ENCODE assay signal across 14 cellular contexts in genomic region chr6:140320799-140321099, GRCh38.
DNase-seq lines count a peak whose midpoint lies in the region; ATAC-seq and TF ChIP-seq lines count a peak whose summit lies in the region.
"Had no signal": no experiment of that assay in that cellular context is flagged by ENCODE, and none has a peak within 500 bp of the region (broad histone marks: within the 10 kb centered on the region; RNA-seq: fewer than 3 reads in every experiment).

No MANE protein-coding gene starts in this region.

- DNase-seq in Ammon's horn (ENCODE audit: low spot score) (peak; percentile 18), Kasumi-1 (lab: John Stamatoyannopoulos, UW) (peak; percentile 77 to 81), Right ventricle myocardium superior (no peak), nephron progenitor cell (no peak), iPS-NIHi7 (ENCODE audit: extremely low spot score) (no peak), RKO (ENCODE audit: low spot score) (no peak)
- DNase-seq in activated CD4-positive, alpha-beta T cell treated with anti-CD3 and anti-CD28 coated beads, Interleukin-2, amount 50 U/mL, for 1 hour, result no peak
- DNase-seq: activated CD4-positive, alpha-beta memory T cell treated with anti-CD3 and anti-CD28 coated beads, Interleukin-2, amount 10 ng/mL, durations not matched to agents 7 days and 5 days; activated naive CD8-positive, alpha-beta T cell treated with anti-CD3 and anti-CD28 coated beads, Interleukin-2, amount 10 ng/mL, durations not matched to agents 7 days and 5 days; effector CD8-positive, alpha-beta T cell; NCI-H1436 treated with DMSO at 0.1 percent for 48 hours; NCI-H2227 treated with DMSO at 0.1 percent for 48 hours; substantia nigra had no signal

- H3K27ac Mint-ChIP-seq in nephron progenitor cell, result peak overlapping the region; percentile 65
- H3K27ac Mint-ChIP-seq: activated CD4-positive, alpha-beta memory T cell treated with anti-CD3 and anti-CD28 coated beads, Interleukin-2, amount 10 ng/mL, durations not matched to agents 7 days and 5 days; activated naive CD8-positive, alpha-beta T cell treated with anti-CD3 and anti-CD28 coated beads, Interleukin-2, amount 10 ng/mL, durations not matched to agents 7 days and 5 days had no signal

- intact Hi-C loops in Right ventricle myocardium superior (cut with DNase I), result no loop called here

- H3K4me1 Mint-ChIP-seq in nephron progenitor cell, result peaks cover 29% of the 10 kb centered on the region
- H3K4me1 Mint-ChIP-seq: activated CD4-positive, alpha-beta memory T cell treated with anti-CD3 and anti-CD28 coated beads, Interleukin-2, amount 10 ng/mL, durations not matched to agents 7 days and 5 days; activated naive CD8-positive, alpha-beta T cell treated with anti-CD3 and anti-CD28 coated beads, Interleukin-2, amount 10 ng/mL, durations not matched to agents 7 days and 5 days had no signal

- H3K27me3 Mint-ChIP-seq in nephron progenitor cell (ENCODE audit: low read depth, poor library complexity), result no peaks in the 10 kb centered on the region
- H3K27me3 Mint-ChIP-seq: activated CD4-positive, alpha-beta memory T cell treated with anti-CD3 and anti-CD28 coated beads, Interleukin-2, amount 10 ng/mL, durations not matched to agents 7 days and 5 days had no signal

- ATAC-seq in Right ventricle myocardium superior (ENCODE audit: poor library complexity) (peak; percentile 40), HG02973 (IDR thresholded peaks at IDR 0.05; ENCODE audit: unreplicated experiment) (no peak)

- no peaks in the 10 kb centered on the region for H3K36me3 Mint-ChIP-seq in nephron progenitor cell (ENCODE audit: low read depth)
- H3K36me3 Mint-ChIP-seq: activated naive CD8-positive, alpha-beta T cell treated with anti-CD3 and anti-CD28 coated beads, Interleukin-2, amount 10 ng/mL, durations not matched to agents 7 days and 5 days had no signal

- no peak for TF ChIP-seq CTCF in nephron progenitor cell (IDR thresholded peaks at IDR 0.05)

- peaks cover 3% of the 10 kb centered on the region for H3K9me3 Mint-ChIP-seq in nephron progenitor cell
- H3K9me3 Mint-ChIP-seq: activated CD4-positive, alpha-beta memory T cell treated with anti-CD3 and anti-CD28 coated beads, Interleukin-2, amount 10 ng/mL, durations not matched to agents 7 days and 5 days had no signal

- H3K4me3 Mint-ChIP-seq in nephron progenitor cell, result no peak overlapping the region
- H3K4me3 Mint-ChIP-seq: activated CD4-positive, alpha-beta memory T cell treated with anti-CD3 and anti-CD28 coated beads, Interleukin-2, amount 10 ng/mL, durations not matched to agents 7 days and 5 days; activated naive CD8-positive, alpha-beta T cell treated with anti-CD3 and anti-CD28 coated beads, Interleukin-2, amount 10 ng/mL, durations not matched to agents 7 days and 5 days had no signal

Comparison
In these comparisons a context has a peak if more than half of its experiments do, and no peak if none do; other contexts are left out.
1. DNase-seq: peak in Ammon's horn (single experiment) and Kasumi-1 (2 of 2); none in Right ventricle myocardium superior (single experiment), nephron progenitor cell (single experiment), iPS-NIHi7 (single experiment), RKO (single experiment) and activated CD4-positive, alpha-beta T cell treated with anti-CD3 and anti-CD28 coated beads, Interleukin-2, amount 50 U/mL, for 1 hour (single experiment).